Comparison of ENCODE assay signal across 17 cellular contexts in the genomic region with DNA sequence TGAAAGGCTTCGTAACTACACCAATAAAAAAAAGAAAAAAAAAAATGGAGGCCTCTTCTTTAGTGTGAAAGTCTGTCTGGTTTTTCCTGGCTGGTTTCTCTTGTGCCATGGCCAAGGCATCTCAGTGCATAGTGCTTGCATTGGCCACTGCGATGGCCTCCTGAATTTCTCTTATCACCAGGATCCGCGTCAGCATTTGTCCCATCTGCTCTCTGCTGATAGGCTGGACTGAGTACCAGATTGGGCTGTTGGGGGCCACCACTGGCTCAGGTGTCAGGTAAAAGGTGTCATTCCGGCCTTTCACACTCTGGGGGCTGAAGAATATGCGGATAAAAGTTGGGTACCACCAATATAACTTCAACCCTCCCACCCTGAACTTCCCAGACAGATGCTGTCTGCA. TPM values are rescaled to one million over a fixed set of nuclear protein-coding genes. Genes with fewer than 3 reads are reported as not detected.
A peak's percentile ranks its signal among the peaks of the same experiment; 100 is the strongest.
DNase-seq lines count a peak whose midpoint lies in the region; ATAC-seq lines count a peak whose summit lies in the region.
"Had no signal": no experiment of that assay in that cellular context is flagged by ENCODE, and none has a peak within 500 bp of the region (broad histone marks: within the 10 kb centered on the region; RNA-seq: fewer than 3 reads in every experiment).

No MANE protein-coding gene starts in this region.

- no peaks in the 10 kb centered on the region for H3K9me3 ChIP-seq in CD4-positive, CD25-positive, alpha-beta regulatory T cell (ENCODE audit: control insufficient read depth in 2 of 2, low read length in 2 of 2)
- H3K9me3 ChIP-seq in naive thymus-derived CD4-positive, alpha-beta T cell (ENCODE audit: control insufficient read depth in 2 of 3, low read length in 3 of 3), result no peaks in the 10 kb centered on the region
- H3K9me3 ChIP-seq: thyroid gland had no signal

- intact Hi-C loops in activated CD4-positive, alpha-beta T cell treated with anti-CD3 and anti-CD28 coated beads for 36 hours (cut with DNase I, micrococcal nuclease), result no loop called here
- intact Hi-C loops in naive thymus-derived CD4-positive, alpha-beta T cell (cut with micrococcal nuclease), result no loop called here

- DNase-seq in activated CD4-positive, alpha-beta T cell treated with anti-CD3 and anti-CD28 coated beads for 36 hours, result no peak
- DNase-seq in activated CD4-positive, alpha-beta T cell treated with anti-CD3 and anti-CD28 coated beads, Interleukin-2, amount 50 U/mL, for 1 hour, result no peak
- DNase-seq in CD4-positive, CD25-positive, alpha-beta regulatory T cell, result no peak
- no peak for DNase-seq in activated CD8-positive, alpha-beta T cell treated with anti-CD3 and anti-CD28 coated beads, Interleukin-2, amount 10 ng/mL, durations not matched to agents 7 days and 5 days
- no peak for DNase-seq in naive thymus-derived CD4-positive, alpha-beta T cell
- no peak for DNase-seq in T-helper 1 cell
- DNase-seq: cerebellar nuclear complex; DMS79; hypothalamus; kidney; NCI-H1930; NCI-H446 treated with DMSO at 0.1 percent for 48 hours; NK-92 treated with Interleukin-12 subunit alpha and Interleukin-12 subunit beta, amount 100 ng/mL, for 24 hours; thyroid gland had no signal

- CTCF ChIA-PET in activated CD4-positive, alpha-beta T cell treated with anti-CD3 and anti-CD28 coated beads for 36 hours (lab: Charles Lee), result no interaction called here
- CTCF ChIA-PET in activated CD8-positive, alpha-beta T cell treated with anti-CD3 and anti-CD28 coated beads, Interleukin-2, amount 10 ng/mL, durations not matched to agents 7 days and 5 days (lab: Charles Lee), result interaction anchor here (1.6 to 2.6 kb wide), 2 partner anchors 9 to 23 kb away, joined by 5 to 11 read pairs; a partner anchor contains a TSS
- CTCF ChIA-PET in naive thymus-derived CD4-positive, alpha-beta T cell (lab: Charles Lee), result interaction anchor here (0.6 kb wide), 1 partner anchor 15 kb away, joined by 3 read pairs; no protein-coding TSS in a partner anchor

- no peak overlapping the region for H3K4me3 Mint-ChIP-seq in activated CD4-positive, alpha-beta T cell treated with anti-CD3 and anti-CD28 coated beads for 36 hours
- no peak overlapping the region for H3K4me3 Mint-ChIP-seq in CD4-positive, CD25-positive, alpha-beta regulatory T cell
- no peak overlapping the region for H3K4me3 Mint-ChIP-seq in activated CD8-positive, alpha-beta T cell treated with anti-CD3 and anti-CD28 coated beads, Interleukin-2, amount 10 ng/mL, durations not matched to agents 7 days and 5 days
- peak overlapping the region in 1 of 10 donors; percentile 29 for H3K4me3 Mint-ChIP-seq in naive thymus-derived CD4-positive, alpha-beta T cell

- H3K27me3 ChIP-seq in CD4-positive, CD25-positive, alpha-beta regulatory T cell (ENCODE audit: control insufficient read depth, insufficient read depth, low read length), result no peaks in the 10 kb centered on the region
- no peaks in the 10 kb centered on the region for H3K27me3 ChIP-seq in naive thymus-derived CD4-positive, alpha-beta T cell (ENCODE audit: control insufficient read depth in 2 of 2, insufficient read depth in 2 of 2, low read length in 2 of 2)
- H3K27me3 ChIP-seq: thyroid gland had no signal

- H3K36me3 Mint-ChIP-seq in activated CD4-positive, alpha-beta T cell treated with anti-CD3 and anti-CD28 coated beads for 36 hours (ENCODE audit: low read depth), result peaks cover 58% of the 10 kb centered on the region
- peaks cover 22% of the 10 kb centered on the region for H3K36me3 Mint-ChIP-seq in CD4-positive, CD25-positive, alpha-beta regulatory T cell
- peaks cover 72% of the 10 kb centered on the region for H3K36me3 Mint-ChIP-seq in activated CD8-positive, alpha-beta T cell treated with anti-CD3 and anti-CD28 coated beads, Interleukin-2, amount 10 ng/mL, durations not matched to agents 7 days and 5 days (ENCODE audit: low read depth)
- peaks cover 4 to 43% (median 14%) of the 10 kb centered on the region in 5 donors for H3K36me3 Mint-ChIP-seq in naive thymus-derived CD4-positive, alpha-beta T cell

- no peak overlapping the region for H3K4me3 ChIP-seq in CD4-positive, CD25-positive, alpha-beta regulatory T cell (ENCODE audit: low read depth, low read length)
- no peak overlapping the region for H3K4me3 ChIP-seq in naive thymus-derived CD4-positive, alpha-beta T cell (ENCODE audit: low read length)
- H3K4me3 ChIP-seq: thyroid gland had no signal

- peak overlapping the region; percentile 10 for H3K27ac Mint-ChIP-seq in activated CD4-positive, alpha-beta T cell treated with anti-CD3 and anti-CD28 coated beads for 36 hours
- H3K27ac Mint-ChIP-seq in CD4-positive, CD25-positive, alpha-beta regulatory T cell, result peak overlapping the region; percentile 88 to 99 (median 93)
- H3K27ac Mint-ChIP-seq in activated CD8-positive, alpha-beta T cell treated with anti-CD3 and anti-CD28 coated beads, Interleukin-2, amount 10 ng/mL, durations not matched to agents 7 days and 5 days, result peak overlapping the region; percentile 51
- H3K27ac Mint-ChIP-seq in naive thymus-derived CD4-positive, alpha-beta T cell, result peak overlapping the region in 8 of 9 donors; percentile 46 to 100 (median 96)

- POLR2A ChIA-PET in activated CD4-positive, alpha-beta T cell treated with anti-CD3 and anti-CD28 coated beads for 36 hours (lab: Charles Lee), result interaction anchor here (0.6 kb wide), 1 partner anchor 330 kb away, joined by 3 read pairs; no protein-coding TSS in a partner anchor
- POLR2A ChIA-PET in activated CD8-positive, alpha-beta T cell treated with anti-CD3 and anti-CD28 coated beads, Interleukin-2, amount 10 ng/mL, durations not matched to agents 7 days and 5 days (lab: Charles Lee), result interaction anchor here (5.3 kb wide), 1 partner anchor 10 kb away, joined by 38 read pairs; a partner anchor contains a TSS
- POLR2A ChIA-PET in naive thymus-derived CD4-positive, alpha-beta T cell (lab: Charles Lee), result interaction anchor here (0.5 to 5.2 kb wide), 2 partner anchors 8 to 23 kb away, joined by 3 to 40 read pairs; a partner anchor contains a TSS

- peak overlapping the region; percentile 91 for H3K27ac ChIP-seq in CD4-positive, CD25-positive, alpha-beta regulatory T cell (ENCODE audit: insufficient read depth, low read length, poor library complexity, severe bottlenecking)
- H3K27ac ChIP-seq in naive thymus-derived CD4-positive, alpha-beta T cell (ENCODE audit: low read depth, low read length), result peak overlapping the region; percentile 98
- H3K27ac ChIP-seq: C4-2B had no signal

- no peaks in the 10 kb centered on the region for H3K27me3 Mint-ChIP-seq in activated CD4-positive, alpha-beta T cell treated with anti-CD3 and anti-CD28 coated beads for 36 hours
- H3K27me3 Mint-ChIP-seq in CD4-positive, CD25-positive, alpha-beta regulatory T cell, result no peaks in the 10 kb centered on the region
- no peaks in the 10 kb centered on the region for H3K27me3 Mint-ChIP-seq in activated CD8-positive, alpha-beta T cell treated with anti-CD3 and anti-CD28 coated beads, Interleukin-2, amount 10 ng/mL, durations not matched to agents 7 days and 5 days (ENCODE audit: low read depth)
- H3K27me3 Mint-ChIP-seq in naive thymus-derived CD4-positive, alpha-beta T cell, result no peaks in the 10 kb centered on the region

- no peaks in the 10 kb centered on the region for H3K9me3 Mint-ChIP-seq in activated CD4-positive, alpha-beta T cell treated with anti-CD3 and anti-CD28 coated beads for 36 hours (ENCODE audit: low read depth)
- peaks cover 0 to 2% (median 0%) of the 10 kb centered on the region in 7 donors for H3K9me3 Mint-ChIP-seq in CD4-positive, CD25-positive, alpha-beta regulatory T cell
- no peaks in the 10 kb centered on the region for H3K9me3 Mint-ChIP-seq in activated CD8-positive, alpha-beta T cell treated with anti-CD3 and anti-CD28 coated beads, Interleukin-2, amount 10 ng/mL, durations not matched to agents 7 days and 5 days (ENCODE audit: insufficient read depth)
- H3K9me3 Mint-ChIP-seq in naive thymus-derived CD4-positive, alpha-beta T cell, result peaks cover 0 to 6% (median 0%) of the 10 kb centered on the region in 11 donors

- H3K4me1 Mint-ChIP-seq in activated CD4-positive, alpha-beta T cell treated with anti-CD3 and anti-CD28 coated beads for 36 hours, result peaks cover 39% of the 10 kb centered on the region
- peaks cover 0 to 41% (median 23%) of the 10 kb centered on the region in 4 donors for H3K4me1 Mint-ChIP-seq in CD4-positive, CD25-positive, alpha-beta regulatory T cell
- H3K4me1 Mint-ChIP-seq in activated CD8-positive, alpha-beta T cell treated with anti-CD3 and anti-CD28 coated beads, Interleukin-2, amount 10 ng/mL, durations not matched to agents 7 days and 5 days (ENCODE audit: low read depth), result peaks cover 41% of the 10 kb centered on the region
- peaks cover 7 to 40% (median 28%) of the 10 kb centered on the region in 7 donors for H3K4me1 Mint-ChIP-seq in naive thymus-derived CD4-positive, alpha-beta T cell

- no peak for ATAC-seq in activated CD4-positive, alpha-beta T cell treated with anti-CD3 and anti-CD28 coated beads for 36 hours
- no peak for ATAC-seq in CD4-positive, CD25-positive, alpha-beta regulatory T cell (ENCODE audit: low read depth in 2 of 2)
- no peak for ATAC-seq in activated CD8-positive, alpha-beta T cell treated with anti-CD3 and anti-CD28 coated beads, Interleukin-2, amount 10 ng/mL, durations not matched to agents 7 days and 5 days
- ATAC-seq in naive thymus-derived CD4-positive, alpha-beta T cell, result no peak
- ATAC-seq in GM19452 (IDR thresholded peaks at IDR 0.05; ENCODE audit: unreplicated experiment) (no peak), GM19328 (IDR thresholded peaks at IDR 0.05; ENCODE audit: unreplicated experiment) (no peak)

- peaks cover 61% of the 10 kb centered on the region for H3K36me3 ChIP-seq in CD4-positive, CD25-positive, alpha-beta regulatory T cell (ENCODE audit: control insufficient read depth, insufficient read depth, low read length)
- peaks cover 7 to 66% (median 26%) of the 10 kb centered on the region in 3 experiments for H3K36me3 ChIP-seq in naive thymus-derived CD4-positive, alpha-beta T cell (ENCODE audit: control insufficient read depth in 2 of 3, insufficient read depth in 3 of 3, low read length in 3 of 3)

- peaks cover 20% of the 10 kb centered on the region for H3K4me1 ChIP-seq in CD4-positive, CD25-positive, alpha-beta regulatory T cell (ENCODE audit: control insufficient read depth, insufficient read depth, low read length, poor library complexity, severe bottlenecking)
- H3K4me1 ChIP-seq in naive thymus-derived CD4-positive, alpha-beta T cell (ENCODE audit: control insufficient read depth in 2 of 2, insufficient read depth in 2 of 2, low read length in 2 of 2), result peaks cover 10 to 11% of the 10 kb centered on the region in 2 donors

RNA-seq across cellular contexts. Expression of a gene that starts 1.1 kb away (rescaled TPM):
- 100 to 1,000 TPM; 504 to 515 TPM for total RNA-seq in activated CD4-positive, alpha-beta T cell treated with anti-CD3 and anti-CD28 coated beads for 36 hours
- 78.4 TPM for total RNA-seq in CD4-positive, CD25-positive, alpha-beta regulatory T cell
- 10 to 100 TPM; 58.6 to 81.3 (median 73.0) TPM for polyA plus RNA-seq in CD4-positive, CD25-positive, alpha-beta regulatory T cell
- total RNA-seq in activated CD8-positive, alpha-beta T cell treated with anti-CD3 and anti-CD28 coated beads, Interleukin-2, amount 10 ng/mL, durations not matched to agents 7 days and 5 days, result 100 to 1,000 TPM; 227 to 229 TPM
- 100 to 1,000 TPM; 102 to 206 (median 121) TPM for total RNA-seq in naive thymus-derived CD4-positive, alpha-beta T cell
- polyA plus RNA-seq in naive thymus-derived CD4-positive, alpha-beta T cell, result 100 to 1,000 TPM; 109 to 123 TPM

RNA-seq across cellular contexts. Expression of a gene that starts 8.4 kb away (rescaled TPM):
- total RNA-seq in activated CD4-positive, alpha-beta T cell treated with anti-CD3 and anti-CD28 coated beads for 36 hours, result 100 to 1,000 TPM in 1 of 2 experiments, 10 to 100 TPM in 1; 90.8 to 108 TPM
- 57.8 TPM for total RNA-seq in CD4-positive, CD25-positive, alpha-beta regulatory T cell
- polyA plus RNA-seq in CD4-positive, CD25-positive, alpha-beta regulatory T cell, result 100 to 1,000 TPM; 155 to 179 (median 162) TPM
- 10 to 100 TPM; 92.1 to 93.7 TPM for total RNA-seq in activated CD8-positive, alpha-beta T cell treated with anti-CD3 and anti-CD28 coated beads, Interleukin-2, amount 10 ng/mL, durations not matched to agents 7 days and 5 days
- total RNA-seq in naive thymus-derived CD4-positive, alpha-beta T cell, result 100 to 1,000 TPM in 1 of 5 experiments, 10 to 100 TPM in 4; 63.8 to 110 (median 89.3) TPM
- polyA plus RNA-seq in naive thymus-derived CD4-positive, alpha-beta T cell, result 100 to 1,000 TPM; 191 to 205 TPM

RNA-seq across cellular contexts. Expression of a gene that starts 12.0 kb away (rescaled TPM):
- total RNA-seq in activated CD4-positive, alpha-beta T cell treated with anti-CD3 and anti-CD28 coated beads for 36 hours, result 10 to 100 TPM; 25.8 to 26.0 TPM
- total RNA-seq in CD4-positive, CD25-positive, alpha-beta regulatory T cell, result 22.2 TPM
- polyA plus RNA-seq in CD4-positive, CD25-positive, alpha-beta regulatory T cell, result 10 to 100 TPM; 30.0 to 40.8 (median 32.1) TPM
- total RNA-seq in activated CD8-positive, alpha-beta T cell treated with anti-CD3 and anti-CD28 coated beads, Interleukin-2, amount 10 ng/mL, durations not matched to agents 7 days and 5 days, result 10 to 100 TPM; 24.7 to 25.4 TPM
- total RNA-seq in naive thymus-derived CD4-positive, alpha-beta T cell, result 10 to 100 TPM; 18.9 to 28.6 (median 24.1) TPM
- 10 to 100 TPM; 24.2 to 24.6 TPM for polyA plus RNA-seq in naive thymus-derived CD4-positive, alpha-beta T cell

RNA-seq across cellular contexts. Expression of a gene that starts 23.1 kb away (rescaled TPM):
- 100 to 1,000 TPM; 109 to 127 TPM for total RNA-seq in activated CD4-positive, alpha-beta T cell treated with anti-CD3 and anti-CD28 coated beads for 36 hours
- total RNA-seq in CD4-positive, CD25-positive, alpha-beta regulatory T cell, result 208 TPM
- 100 to 1,000 TPM in 3 of 4 donors, 10 to 100 TPM in 1; 74.0 to 117 (median 112) TPM for polyA plus RNA-seq in CD4-positive, CD25-positive, alpha-beta regulatory T cell
- 100 to 1,000 TPM; 134 to 140 TPM for total RNA-seq in activated CD8-positive, alpha-beta T cell treated with anti-CD3 and anti-CD28 coated beads, Interleukin-2, amount 10 ng/mL, durations not matched to agents 7 days and 5 days
- 100 to 1,000 TPM; 170 to 335 (median 204) TPM for total RNA-seq in naive thymus-derived CD4-positive, alpha-beta T cell
- polyA plus RNA-seq in naive thymus-derived CD4-positive, alpha-beta T cell, result 100 to 1,000 TPM; 147 to 152 TPM

RNA-seq across cellular contexts. Expression of a gene that starts 40.3 kb away (rescaled TPM):
- total RNA-seq in activated CD4-positive, alpha-beta T cell treated with anti-CD3 and anti-CD28 coated beads for 36 hours, result 10 to 100 TPM; 25.7 to 30.4 TPM
- 39.2 TPM for total RNA-seq in CD4-positive, CD25-positive, alpha-beta regulatory T cell
- polyA plus RNA-seq in CD4-positive, CD25-positive, alpha-beta regulatory T cell, result 10 to 100 TPM; 19.5 to 29.9 (median 24.4) TPM
- total RNA-seq in activated CD8-positive, alpha-beta T cell treated with anti-CD3 and anti-CD28 coated beads, Interleukin-2, amount 10 ng/mL, durations not matched to agents 7 days and 5 days, result 10 to 100 TPM; 35.2 to 39.6 TPM
- 10 to 100 TPM; 37.9 to 74.7 (median 53.1) TPM for total RNA-seq in naive thymus-derived CD4-positive, alpha-beta T cell
- 10 to 100 TPM; 19.7 to 28.0 TPM for polyA plus RNA-seq in naive thymus-derived CD4-positive, alpha-beta T cell

Comparison
In these comparisons a context has a peak if more than half of its experiments do, and no peak if none do; other contexts are left out.
1. H3K27ac Mint-ChIP-seq: peak in every context shown above with its lines; median percentile 96 in naive thymus-derived CD4-positive, alpha-beta T cell; 93 in CD4-positive, CD25-positive, alpha-beta regulatory T cell; 51 in activated CD8-positive, alpha-beta T cell treated with anti-CD3 and anti-CD28 coated beads, Interleukin-2, amount 10 ng/mL, durations not matched to agents 7 days and 5 days; 10 in activated CD4-positive, alpha-beta T cell treated with anti-CD3 and anti-CD28 coated beads for 36 hours.